Comparison of ENCODE assay signal across 1 cellular context in genomic region chr17:77862890-77863813, GRCh38.
TF ChIP-seq lines count a peak whose summit lies in the region.

No MANE protein-coding gene starts in this region.

TF ChIP-seq in GM23338, 12 proteins besides CTCF, POLR2A, EP300 and RAD21 (continued from another document):
- TF ChIP-seq CREB1 (CRISPR knock-in tag; IDR thresholded peaks at IDR 0.05; ENCODE audit: low read depth) (no peak), EZH2phosphoT487 (IDR thresholded peaks at IDR 0.05; ENCODE audit: unreplicated experiment) (no peak), ETS1 (IDR thresholded peaks at IDR 0.05) (no peak), JUNB (IDR thresholded peaks at IDR 0.05; ENCODE audit: unreplicated experiment) (no peak), POLR2AphosphoS5 (IDR thresholded peaks at IDR 0.05; ENCODE audit: low read depth) (no peak), NANOG (IDR thresholded peaks at IDR 0.05; ENCODE audit: borderline replicate concordance) (no peak), EZH2 (IDR thresholded peaks at IDR 0.05; ENCODE audit: low read depth, unreplicated experiment) (no peak), ZNF331 (CRISPR knock-in tag; IDR thresholded peaks at IDR 0.05; ENCODE audit: low read depth) (no peak), REST (IDR thresholded peaks at IDR 0.05; ENCODE audit: unreplicated experiment) (no peak)
TF ChIP-seq in GM23338: peak in this region for 0.
